ENCODE assay signal across 8 cellular contexts in the genomic region with DNA sequence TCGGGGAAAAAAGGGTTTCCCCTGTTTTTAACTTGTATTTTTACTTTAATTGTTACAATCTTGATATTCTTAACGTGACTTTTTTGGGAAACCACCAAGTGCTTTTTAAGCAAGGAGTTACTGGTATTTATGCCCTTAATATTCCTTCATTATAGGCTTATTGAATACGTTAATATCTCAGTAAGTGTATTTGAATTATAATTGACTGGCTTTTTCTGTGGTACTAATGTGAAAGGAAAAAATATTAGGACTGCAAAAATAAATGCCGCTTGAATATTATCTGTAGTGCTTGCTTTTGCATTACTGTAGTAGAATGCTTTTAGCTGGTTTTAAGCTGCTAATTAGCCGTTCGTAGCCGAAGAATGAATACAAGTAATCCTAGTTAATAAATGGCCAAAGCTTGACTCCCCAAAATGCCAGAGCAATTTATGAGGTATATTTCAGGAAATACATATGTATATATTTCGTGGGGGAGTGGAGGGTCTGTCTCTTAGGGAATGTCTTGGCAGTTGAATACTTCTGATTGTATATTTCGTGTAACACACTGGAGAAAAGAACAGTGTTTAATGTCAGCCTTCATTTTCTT. TPM values are rescaled to one million over a fixed set of nuclear protein-coding genes. Genes with fewer than 3 reads are reported as not detected.
DNase-seq lines count a peak whose midpoint lies in the region; FAIRE-seq and TF ChIP-seq lines count a peak whose summit lies in the region.

No MANE protein-coding gene starts in this region.

- H3K27ac ChIP-seq in DOHH2 (ENCODE audit: low read depth, low read length) (peak overlapping the region; percentile 77), H1 (ENCODE audit: low read depth, low read length) (0 out of 2 replicates have a peak overlapping the region, but pooled peaks have one; percentile 77), neutrophil (peak overlapping the region; percentile 99)

- H2AFZ ChIP-seq in H1 (ENCODE audit: low read length): 0 out of 2 replicates have a peak overlapping the region, but pooled peaks have one; percentile 43

- TF ChIP-seq EP300 in H1 (IDR thresholded peaks at IDR 0.05; ENCODE audit: borderline replicate concordance in 1 of 2, low read depth in 2 of 2, low read length in 2 of 2): no peak

- no peak overlapping the region for H2BK15ac ChIP-seq in H1 (ENCODE audit: low read length)

- no peak overlapping the region for H3K14ac ChIP-seq in H1 (ENCODE audit: insufficient read length)

- peaks cover 56% of the 10 kb centered on the region for H3K4me1 ChIP-seq in DOHH2 (ENCODE audit: control insufficient read depth, low read length)
- H3K4me1 ChIP-seq in H1 (replicated peaks in 1 of 4; ENCODE audit: control insufficient read depth in 3 of 4, insufficient read depth in 4 of 4, low read length in 3 of 4): peaks cover 4 to 9% (median 8%) of the 10 kb centered on the region in 4 experiments
- peaks cover 38 to 48% of the 10 kb centered on the region in 2 experiments for H3K4me1 ChIP-seq in neutrophil (ENCODE audit: control insufficient read depth in 1 of 2, insufficient read depth in 1 of 2, low read depth in 1 of 2, low read length in 1 of 2)

- POLR2A ChIA-PET in H1 (lab: Charles Lee; ENCODE audit: partially characterized antibody): interaction anchor here (0.8 to 1.5 kb wide), 6 partner anchors 12 to 568 kb away, joined by 3 to 5 read pairs (median 4); partner anchors contain the start of genes BBIP1, SHOC2 and SMNDC1

- no peaks in the 10 kb centered on the region for H3K9me2 ChIP-seq in DOHH2 (replicated peaks; ENCODE audit: control insufficient read depth, low read length)

- peaks cover 2% of the 10 kb centered on the region; the same call in 1 of the 2 replicates for H3K23me2 ChIP-seq in H1 (ENCODE audit: low read depth, low read length)

- no peak for TF ChIP-seq CTCF in DOHH2 (IDR thresholded peaks at IDR 0.05; ENCODE audit: low read depth, low read length, poor library complexity, severe bottlenecking)
- no peak for TF ChIP-seq CTCF in H1 (IDR thresholded peaks at IDR 0.05; ENCODE audit: control extremely low read depth in 1 of 3, insufficient read depth in 1 of 3, low read depth in 1 of 3, low read length in 3 of 3)
- no peak for TF ChIP-seq CTCF in neutrophil (IDR thresholded peaks at IDR 0.05)

- H2BK12ac ChIP-seq in H1 (ENCODE audit: low read depth, low read length): no peak overlapping the region

- H3K36me3 ChIP-seq in DOHH2 (ENCODE audit: control insufficient read depth, low read length): peaks cover 41% of the 10 kb centered on the region
- peaks cover 0 to 4% (median 0%) of the 10 kb centered on the region in 4 experiments; a peak in 2 of 8 replicates for H3K36me3 ChIP-seq in H1 (ENCODE audit: control insufficient read depth in 2 of 4, insufficient read depth in 4 of 4, low read length in 3 of 4)
- H3K36me3 ChIP-seq in neutrophil: peaks cover 15% of the 10 kb centered on the region

- H2BK5ac ChIP-seq in H1 (ENCODE audit: low read depth, low read length): no peak overlapping the region

- no peak overlapping the region for H2AK5ac ChIP-seq in H1 (ENCODE audit: low read depth, low read length)

- TF ChIP-seq POLR2A in H1 (IDR thresholded peaks at IDR 0.05; ENCODE audit: control extremely low read depth in 1 of 2, low read depth in 2 of 2, low read length in 2 of 2): no peak
- no peak for TF ChIP-seq POLR2A in H54 (IDR thresholded peaks at IDR 0.05; ENCODE audit: low read depth, low read length)

- no peak overlapping the region for H4K8ac ChIP-seq in H1 (ENCODE audit: extremely low read depth, insufficient read depth, low read length)

- peak overlapping the region; percentile 62 to 88 (median 70) for H3K9ac ChIP-seq in H1 (replicated peaks in 1 of 4; ENCODE audit: extremely low read depth in 1 of 4, low read depth in 3 of 4, low read length in 3 of 4)

- WGBS in H1 (ENCODE audit: extremely low coverage in 1 of 2, insufficient coverage in 1 of 2, insufficient read length in 1 of 2, insufficient replicate concordance in 2 of 2, low coverage in 1 of 2, low lambda C conversion rate in 2 of 2, missing lambda C conversion rate in 1 of 2), 2 experiments: 26% methylated on average over 9 of the region's 9 CpGs; no CpG with 5 or more reads in 1 of the 2 experiments

- peak; percentile 8 for DNase-seq in NCI-H69 (lab: John Stamatoyannopoulos, UW)
- DNase-seq in H1 (ENCODE audit: low read depth in 1 of 2, low spot score in 2 of 2): no peak
- DNase-seq in H54 (ENCODE audit: insufficient read length, low spot score): no peak
- no peak for DNase-seq in GM19240 (ENCODE audit: insufficient read length, low spot score)
- DNase-seq in NK-92 treated with Interleukin-12 subunit alpha and Interleukin-12 subunit beta, amount 100 ng/mL, for 24 hours (lab: John Stamatoyannopoulos, UW): no peak
- no peak for DNase-seq in NCI-H2227 treated with DMSO at 0.1 percent for 48 hours (lab: John Stamatoyannopoulos, UW)

- H3K9me3 ChIP-seq in DOHH2 (ENCODE audit: control insufficient read depth, insufficient read depth, low read length): no peaks in the 10 kb centered on the region
- no peaks in the 10 kb centered on the region for H3K9me3 ChIP-seq in H1 (ENCODE audit: insufficient read depth in 2 of 2, low read depth in 1 of 2, low read length in 1 of 2)
- H3K9me3 ChIP-seq in neutrophil: no peaks in the 10 kb centered on the region

- H3K79me2 ChIP-seq in DOHH2 (ENCODE audit: control insufficient read depth, low read length) (peaks cover 59% of the 10 kb centered on the region), H1 (ENCODE audit: control insufficient read depth in 1 of 2, insufficient read depth in 2 of 2, low read length in 2 of 2) (peaks cover 0 to 11% of the 10 kb centered on the region in 2 experiments; a peak in 2 of 4 replicates)

- TF ChIP-seq RAD21 in H1 (IDR thresholded peaks at IDR 0.05 in 1 of 2, conservative IDR thresholded peaks at IDR 0.05 in 1 of 2; ENCODE audit: low read depth in 2 of 2, low read length in 2 of 2): no peak

- no peak overlapping the region for H2BK20ac ChIP-seq in H1 (ENCODE audit: low read length)

- peak overlapping the region; percentile 85 for H3K4me2 ChIP-seq in DOHH2 (ENCODE audit: low read length)
- H3K4me2 ChIP-seq in H1 (ENCODE audit: insufficient read depth in 1 of 2, low read depth in 2 of 2, low read length in 2 of 2): peak overlapping the region; percentile 81 to 83

- peaks cover 5% of the 10 kb centered on the region for H3F3A ChIP-seq in DOHH2 (ENCODE audit: control insufficient read depth, insufficient read depth)

- CTCF ChIA-PET in H1 (lab: Charles Lee; ENCODE audit: partially characterized antibody): interaction anchor here (0.6 to 1.3 kb wide), 4 partner anchors 16 to 272 kb away, joined by 3 read pairs; no protein-coding TSS in a partner anchor

- peak overlapping the region; percentile 28 for H4K5ac ChIP-seq in H1 (ENCODE audit: insufficient read length, low read depth, low read length)

- no peak overlapping the region for H3K4ac ChIP-seq in H1 (replicated peaks; ENCODE audit: insufficient read length, low read depth, low read length)

- H3K27me3 ChIP-seq in DOHH2 (ENCODE audit: control insufficient read depth, low read length): no peaks in the 10 kb centered on the region
- no peaks in the 10 kb centered on the region for H3K27me3 ChIP-seq in H1 (replicated peaks in 1 of 4; ENCODE audit: control insufficient read depth in 3 of 4, extremely low read depth in 1 of 4, insufficient read depth in 3 of 4, low read length in 3 of 4)
- no peaks in the 10 kb centered on the region for H3K27me3 ChIP-seq in neutrophil

- H3K4me3 ChIP-seq in DOHH2 (ENCODE audit: low read length): peak overlapping the region; percentile 89
- H3K4me3 ChIP-seq in H1 (ENCODE audit: extremely low read depth in 1 of 4, insufficient read depth in 2 of 4, low read depth in 3 of 4, low read length in 4 of 4): peak overlapping the region; percentile 50 to 74 (median 64)
- peak overlapping the region; percentile 91 to 95 for H3K4me3 ChIP-seq in neutrophil (ENCODE audit: low read depth in 1 of 2, low read length in 1 of 2)

- H2BK120ac ChIP-seq in H1 (replicated peaks; ENCODE audit: low read depth, low read length): no peak overlapping the region

- H3K18ac ChIP-seq in H1 (ENCODE audit: extremely low read depth, low read length): no peak overlapping the region; the same call in 1 of the 2 replicates

- H3K79me1 ChIP-seq in H1 (ENCODE audit: low read depth, low read length): no peaks in the 10 kb centered on the region; the same call in 1 of the 2 replicates

- no peak overlapping the region for H3K23ac ChIP-seq in H1 (ENCODE audit: insufficient read length)

- H3K56ac ChIP-seq in H1 (replicated peaks; ENCODE audit: insufficient read length, low read depth, low read length): no peak overlapping the region

- no peak overlapping the region for H4K91ac ChIP-seq in H1 (replicated peaks; ENCODE audit: insufficient read length, low read length)

- FAIRE-seq in H1 (lab: Jason Lieb, UNC) (no peak), H54 (lab: Jason Lieb, UNC) (no peak)

- H4K20me1 ChIP-seq in DOHH2 (ENCODE audit: control insufficient read depth, insufficient read depth, low read depth, low read length): no peaks in the 10 kb centered on the region
- H4K20me1 ChIP-seq in H1 (replicated peaks in 1 of 2; ENCODE audit: control insufficient read depth in 1 of 2, insufficient read depth in 2 of 2, low read length in 2 of 2): no peaks in the 10 kb centered on the region

RNA-seq across cellular contexts. Expression of gene PDCD4, which starts 1.3 kb away (rescaled TPM):
- total RNA-seq in H1 (2021; fragmentation: NEBNext Ultra II Directional; extraction: Animal tissue kit (Norgen Biotek cat#: 25700)): 22.8 and 26.8 TPM in 2 replicates
- polyA plus RNA-seq in H1 (2011; rRNA removed): 3.2 and 3.3 TPM in 2 replicates
- 13.7 TPM for polyA plus RNA-seq in H1 (2011; cell fraction: cytosol; rRNA removed)
- 2.2 TPM for polyA plus RNA-seq in H1 (2011; cell fraction: nucleus; rRNA removed)
- polyA plus RNA-seq in H1 (2012, experiment 1 of 2): 16.4 to 27.5 TPM (median 23.0 TPM) in 4 replicates
- 1.1 TPM for polyA plus RNA-seq in H1 (2012, experiment 2 of 2)
- 9.0 TPM for polyA plus RNA-seq in H1 (2013, experiment 1 of 2)
- polyA plus RNA-seq in H1 (2013, experiment 2 of 2): 8.4 TPM
- polyA minus RNA-seq in H1 (2011; rRNA and poly(A)+ RNA removed): 4.7 and 5.2 TPM in 2 replicates
- 10.1 TPM for polyA minus RNA-seq in H1 (2011; cell fraction: cytosol; rRNA and poly(A)+ RNA removed)
- 14.0 TPM for polyA minus RNA-seq in H1 (2011; cell fraction: nucleus; rRNA and poly(A)+ RNA removed)

RNA-seq across cellular contexts. Expression of gene BBIP1, which starts 45.9 kb away (rescaled TPM):
- total RNA-seq in H1 (2021; fragmentation: NEBNext Ultra II Directional; extraction: Animal tissue kit (Norgen Biotek cat#: 25700)): 19.6 and 22.2 TPM in 2 replicates
- 6.9 and 8.8 TPM in 2 replicates for polyA plus RNA-seq in H1 (2011; rRNA removed)
- polyA plus RNA-seq in H1 (2011; cell fraction: cytosol; rRNA removed): 13.4 TPM
- polyA plus RNA-seq in H1 (2011; cell fraction: nucleus; rRNA removed): 9.5 TPM
- polyA plus RNA-seq in H1 (2012, experiment 1 of 2): 14.7 to 37.7 TPM (median 15.4 TPM) in 4 replicates
- polyA plus RNA-seq in H1 (2012, experiment 2 of 2): 4.3 TPM
- polyA plus RNA-seq in H1 (2013, experiment 1 of 2): 21.8 TPM
- 21.4 TPM for polyA plus RNA-seq in H1 (2013, experiment 2 of 2)
- 11.1 and 13.5 TPM in 2 replicates for polyA minus RNA-seq in H1 (2011; rRNA and poly(A)+ RNA removed)
- 5.6 TPM for polyA minus RNA-seq in H1 (2011; cell fraction: cytosol; rRNA and poly(A)+ RNA removed)
- polyA minus RNA-seq in H1 (2011; cell fraction: nucleus; rRNA and poly(A)+ RNA removed): 30.2 TPM

RNA-seq across cellular contexts. Expression of gene SHOC2, which starts 46.3 kb away (rescaled TPM):
- 28.2 and 30.2 TPM in 2 replicates for total RNA-seq in H1 (2021; fragmentation: NEBNext Ultra II Directional; extraction: Animal tissue kit (Norgen Biotek cat#: 25700))
- polyA plus RNA-seq in H1 (2011; rRNA removed): 4.3 and 7.6 TPM in 2 replicates
- 8.2 TPM for polyA plus RNA-seq in H1 (2011; cell fraction: cytosol; rRNA removed)
- 2.5 TPM for polyA plus RNA-seq in H1 (2011; cell fraction: nucleus; rRNA removed)
- polyA plus RNA-seq in H1 (2012, experiment 1 of 2): 6.6 to 12.6 TPM (median 8.2 TPM) in 4 replicates
- polyA plus RNA-seq in H1 (2012, experiment 2 of 2): 0.92 TPM
- 15.2 TPM for polyA plus RNA-seq in H1 (2013, experiment 1 of 2)
- polyA plus RNA-seq in H1 (2013, experiment 2 of 2): 17.5 TPM
- polyA minus RNA-seq in H1 (2011; rRNA and poly(A)+ RNA removed): 15.4 and 27.7 TPM in 2 replicates
- polyA minus RNA-seq in H1 (2011; cell fraction: cytosol; rRNA and poly(A)+ RNA removed): 19.5 TPM
- polyA minus RNA-seq in H1 (2011; cell fraction: nucleus; rRNA and poly(A)+ RNA removed): 47.7 TPM
